In the genomic region with DNA sequence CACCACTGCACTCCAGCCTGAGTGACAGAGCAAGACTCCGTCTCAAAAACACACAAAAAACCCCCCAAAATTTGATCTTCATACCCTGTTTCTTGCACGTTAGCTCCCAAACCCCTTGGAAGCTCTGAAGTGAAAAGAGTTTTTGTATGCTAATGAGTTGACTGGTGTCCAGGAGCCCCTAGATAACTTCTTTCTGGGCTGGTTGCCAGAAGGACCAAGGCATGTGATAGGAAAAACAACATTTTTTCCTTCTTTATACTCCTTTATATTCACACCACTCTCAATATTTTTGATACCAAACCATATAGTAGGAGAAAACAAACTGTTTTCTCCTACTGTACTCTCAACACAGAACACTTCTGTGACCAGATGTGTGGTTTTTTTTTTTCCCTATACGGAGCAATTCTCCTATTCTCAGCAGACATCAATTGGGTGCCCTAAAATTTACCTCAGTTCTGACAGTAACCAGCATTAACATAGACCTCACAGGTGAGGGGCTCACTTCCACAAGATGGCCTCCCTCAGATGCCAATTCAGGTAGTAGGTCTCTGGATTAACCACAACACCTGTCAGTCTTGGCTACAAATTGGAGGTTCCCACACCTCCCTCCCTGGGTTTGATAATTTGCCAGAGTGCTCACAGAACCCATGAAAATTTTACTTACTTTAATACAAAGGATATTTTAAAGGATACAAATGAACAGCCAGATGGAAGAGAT, we compare ENCODE assay signal across 13 cellular contexts. TPM values are rescaled to one million over a fixed set of nuclear protein-coding genes. Genes with fewer than 3 reads are reported as not detected.
DNase-seq lines count a peak whose midpoint lies in the region; ATAC-seq, FAIRE-seq and TF ChIP-seq lines count a peak whose summit lies in the region.
"Had no signal": no experiment of that assay in that cellular context is flagged by ENCODE, and none has a peak within 500 bp of the region (broad histone marks: within the 10 kb centered on the region; RNA-seq: fewer than 3 reads in every experiment).

No MANE protein-coding gene starts in this region.

- TF ChIP-seq EP300 in gastroesophageal sphincter (IDR thresholded peaks at IDR 0.05): no peak

- intact Hi-C loops in endothelial cell of umbilical vein (cut with micrococcal nuclease) (no loop called here), prostate gland (cut with DNase I) (no loop called here)

- peak overlapping the region; percentile 16 for H3K4me2 ChIP-seq in endothelial cell of umbilical vein (ENCODE audit: insufficient read depth, low read length)

- no peaks in the 10 kb centered on the region for H3K9me1 ChIP-seq in endothelial cell of umbilical vein (replicated peaks; ENCODE audit: control insufficient read depth, extremely low read depth, insufficient read depth, low read length)

- WGBS in prostate gland: 32% methylated on average over 3 of the region's 3 CpGs
- 19% methylated on average over 3 of the region's 3 CpGs; no CpG with 5 or more reads in 1 of the 2 donors for WGBS in gastroesophageal sphincter (ENCODE audit: low coverage in 1 of 2), 2 donors

- DNase-seq in EH (ENCODE audit: low read depth) (peak; percentile 66), RPMI7951 (ENCODE audit: low read depth) (peak; percentile 15), endothelial cell of umbilical vein (ENCODE audit: low read depth, low spot score) (peak; percentile 85), non-pigmented ciliary epithelial cell (ENCODE audit: low read depth) (peak; percentile 17), prostate gland (ENCODE audit: low spot score) (no peak), NCI-H526 treated with DMSO at 0.1 percent for 48 hours (lab: John Stamatoyannopoulos, UW) (no peak)
- DNase-seq: CD4-positive, alpha-beta T cell; NCI-H1436 treated with DMSO at 0.1 percent for 48 hours; stimulated activated CD4-positive, alpha-beta T cell treated with anti-CD3 and anti-CD28 coated beads, Interleukin-2, amount 100 ng/mL, for 24 hours had no signal

- ATAC-seq in GM19452 (IDR thresholded peaks at IDR 0.05; ENCODE audit: unreplicated experiment) (no peak), gastroesophageal sphincter (no peak)

- no peak overlapping the region for H3K9ac ChIP-seq in endothelial cell of umbilical vein (replicated peaks; ENCODE audit: extremely low read depth, insufficient read depth, low read length)

- no peaks in the 10 kb centered on the region for H4K20me1 ChIP-seq in endothelial cell of umbilical vein (replicated peaks; ENCODE audit: control insufficient read depth, extremely low read depth, insufficient read depth, low read length)

- TF ChIP-seq POLR2A in endothelial cell of umbilical vein (IDR thresholded peaks at IDR 0.05; ENCODE audit: low read depth, low read length) (no peak), prostate gland (IDR thresholded peaks at IDR 0.05) (no peak), gastroesophageal sphincter (IDR thresholded peaks at IDR 0.05) (no peak)

- no peaks in the 10 kb centered on the region for H3K27me3 ChIP-seq in endothelial cell of umbilical vein (ENCODE audit: control insufficient read depth in 2 of 2, insufficient read depth in 2 of 2, low read length in 2 of 2)
- H3K27me3 ChIP-seq in prostate gland (replicated peaks; ENCODE audit: insufficient read depth): no peaks in the 10 kb centered on the region
- no peaks in the 10 kb centered on the region for H3K27me3 ChIP-seq in gastroesophageal sphincter

- H3K4me3 ChIP-seq in endothelial cell of umbilical vein (replicated peaks in 1 of 3; ENCODE audit: insufficient read depth in 1 of 3, low read depth in 1 of 3, low read length in 3 of 3): no peak overlapping the region
- no peak overlapping the region for H3K4me3 ChIP-seq in prostate gland
- H3K4me3 ChIP-seq in gastroesophageal sphincter: no peak overlapping the region

- no peaks in the 10 kb centered on the region for H3K9me3 ChIP-seq in endothelial cell of umbilical vein (replicated peaks; ENCODE audit: control insufficient read depth, insufficient read depth, low read length)
- no peaks in the 10 kb centered on the region for H3K9me3 ChIP-seq in prostate gland
- H3K9me3 ChIP-seq in gastroesophageal sphincter: no peaks in the 10 kb centered on the region

- H3K4me1 ChIP-seq in endothelial cell of umbilical vein (ENCODE audit: control insufficient read depth, extremely low read depth, insufficient read depth, low read length) (peaks cover 15% of the 10 kb centered on the region), prostate gland (replicated peaks) (no peaks in the 10 kb centered on the region), gastroesophageal sphincter (peaks cover 0 to 57% (median 23%) of the 10 kb centered on the region in 3 donors)

- TF ChIP-seq CTCF in endothelial cell of umbilical vein (IDR thresholded peaks at IDR 0.05; ENCODE audit: extremely low read depth in 1 of 2, insufficient read depth in 1 of 2, low read depth in 1 of 2, low read length in 2 of 2) (no peak), prostate gland (IDR thresholded peaks at IDR 0.05) (no peak), gastroesophageal sphincter (IDR thresholded peaks at IDR 0.05) (no peak)

- H3K36me3 ChIP-seq in endothelial cell of umbilical vein (ENCODE audit: control insufficient read depth in 2 of 2, extremely low read depth in 1 of 2, insufficient read depth in 2 of 2, low read length in 2 of 2): no peaks in the 10 kb centered on the region
- no peaks in the 10 kb centered on the region for H3K36me3 ChIP-seq in prostate gland
- H3K36me3 ChIP-seq in gastroesophageal sphincter: peaks cover 0 to 3% of the 10 kb centered on the region in 2 donors

- CTCF ChIA-PET in endothelial cell of umbilical vein (lab: Charles Lee): interaction anchor here (1.2 kb wide), 1 partner anchor 13 kb away, joined by 5 read pairs; no protein-coding TSS in a partner anchor

- FAIRE-seq in endothelial cell of umbilical vein (lab: Jason Lieb, UNC): no peak
- FAIRE-seq: HTR-8/SVneo, islet of Langerhans had no signal

- H3K27ac ChIP-seq in endothelial cell of umbilical vein (ENCODE audit: insufficient read depth, low read depth, low read length): no peak overlapping the region
- no peak overlapping the region for H3K27ac ChIP-seq in prostate gland
- no peak overlapping the region for H3K27ac ChIP-seq in gastroesophageal sphincter

- H2AFZ ChIP-seq in endothelial cell of umbilical vein (ENCODE audit: low read depth, low read length): no peak overlapping the region

- H3K79me2 ChIP-seq in endothelial cell of umbilical vein (ENCODE audit: control insufficient read depth, insufficient read depth, low read length): peaks cover 7% of the 10 kb centered on the region

- POLR2A ChIA-PET in endothelial cell of umbilical vein (lab: Charles Lee): interaction anchor here (0.5 kb wide), 1 partner anchor 128 kb away, joined by 5 read pairs; no protein-coding TSS in a partner anchor

- dilution Hi-C loops in endothelial cell of umbilical vein (cut with MboI; ENCODE audit: extremely low pct_ligation_motif_present, low sequenced_read_pairs): no loop called here

- BruUV-seq in endothelial cell of umbilical vein (replicated peaks; lab: Mats Ljungman, UMichigan): no TSS peak

TF ChIP-seq in endothelial cell of umbilical vein, 7 proteins besides CTCF, POLR2A, EP300 and RAD21:
- no peak for TF ChIP-seq JUN (IDR thresholded peaks at IDR 0.05; ENCODE audit: borderline replicate concordance, insufficient read depth, insufficient read length, low read depth)

RNA-seq across cellular contexts. Expression of gene ZYG11B, which starts 25.5 kb away (rescaled TPM):
- 23.6 and 27.5 TPM in 2 replicates for total RNA-seq in RPMI7951 (2014; rRNA removed; shearing (Covaris generic))
- total RNA-seq in endothelial cell of umbilical vein (27.0 and 27.2 TPM in 2 replicates), prostate gland (10 to 100 TPM; 38.6 to 65.5 TPM), gastroesophageal sphincter (10 to 100 TPM; 48.3 to 67.2 (median 59.7) TPM)
- 7.3 and 8.2 TPM in 2 replicates for polyA plus RNA-seq in endothelial cell of umbilical vein
- polyA plus RNA-seq in endothelial cell of umbilical vein (2011; cell fraction: cytosol; rRNA removed): 7.5 and 8.1 TPM in 2 replicates
- 8.5 and 10.3 TPM in 2 replicates for polyA plus RNA-seq in endothelial cell of umbilical vein (2011; cell fraction: nucleus; rRNA removed)
- polyA plus RNA-seq in endothelial cell of umbilical vein (2012): 9.2 and 12.6 TPM in 2 replicates
- 47.1 and 49.6 TPM in 2 replicates for polyA minus RNA-seq in endothelial cell of umbilical vein
- 11.8 TPM for polyA minus RNA-seq in endothelial cell of umbilical vein (2011; cell fraction: cytosol; rRNA and poly(A)+ RNA removed)
- polyA minus RNA-seq in endothelial cell of umbilical vein (2011; cell fraction: nucleus; rRNA and poly(A)+ RNA removed): 27.5 and 43.5 TPM in 2 replicates

RNA-seq across cellular contexts. Expression of gene COA7, which starts 53.6 kb away (rescaled TPM):
- total RNA-seq in RPMI7951 (2014; rRNA removed; shearing (Covaris generic)): 10.0 and 10.2 TPM in 2 replicates
- total RNA-seq in endothelial cell of umbilical vein: 28.6 and 30.6 TPM in 2 replicates
- polyA plus RNA-seq in endothelial cell of umbilical vein: 10.7 and 11.7 TPM in 2 replicates
- 14.3 and 17.5 TPM in 2 replicates for polyA plus RNA-seq in endothelial cell of umbilical vein (2011; cell fraction: cytosol; rRNA removed)
- 5.4 and 5.8 TPM in 2 replicates for polyA plus RNA-seq in endothelial cell of umbilical vein (2011; cell fraction: nucleus; rRNA removed)
- polyA plus RNA-seq in endothelial cell of umbilical vein (2012): 17.5 and 30.5 TPM in 2 replicates
- polyA minus RNA-seq in endothelial cell of umbilical vein: 18.3 and 22.1 TPM in 2 replicates
- 19.4 TPM for polyA minus RNA-seq in endothelial cell of umbilical vein (2011; cell fraction: cytosol; rRNA and poly(A)+ RNA removed)
- polyA minus RNA-seq in endothelial cell of umbilical vein (2011; cell fraction: nucleus; rRNA and poly(A)+ RNA removed): 1.9 and 3.6 TPM in 2 replicates
- 1 to 10 TPM; 4.4 to 9.1 TPM for total RNA-seq in prostate gland
- 1 to 10 TPM; 7.7 to 9.6 (median 9.0) TPM for total RNA-seq in gastroesophageal sphincter

Comparison
In these comparisons a context has a peak if more than half of its experiments do, and no peak if none do; other contexts are left out.
1. DNase-seq: peak in EH (single experiment), RPMI7951 (single experiment), endothelial cell of umbilical vein (single experiment) and non-pigmented ciliary epithelial cell (single experiment); none in prostate gland (single experiment) and NCI-H526 treated with DMSO at 0.1 percent for 48 hours (single experiment).